Comparison of ENCODE assay signal across 11 cellular contexts in genomic region chr1:17122449-17123194, GRCh38. TPM values are rescaled to one million over a fixed set of nuclear protein-coding genes. Genes with fewer than 3 reads are reported as not detected.
DNase-seq lines count a peak whose midpoint lies in the region; TF ChIP-seq lines count a peak whose summit lies in the region.
"Had no signal": no experiment of that assay in that cellular context is flagged by ENCODE, and none has a peak within 500 bp of the region (broad histone marks: within the 10 kb centered on the region; RNA-seq: fewer than 3 reads in every experiment).

No MANE protein-coding gene starts in this region.

- TF ChIP-seq CTCF in cardiac fibroblast (IDR thresholded peaks at IDR 0.05; ENCODE audit: low read depth, low read length) = no peak
- TF ChIP-seq CTCF in neutrophil (IDR thresholded peaks at IDR 0.05) = no peak
- TF ChIP-seq CTCF in prostate gland (IDR thresholded peaks at IDR 0.05) = no peak

- no peaks in the 10 kb centered on the region for H3K27me3 ChIP-seq in neutrophil
- H3K27me3 ChIP-seq in prostate gland (replicated peaks; ENCODE audit: insufficient read depth) = no peaks in the 10 kb centered on the region

- no peaks in the 10 kb centered on the region for H3K9me3 ChIP-seq in neutrophil
- no peaks in the 10 kb centered on the region for H3K9me3 ChIP-seq in prostate gland
- H3K9me3 ChIP-seq: upper lobe of left lung had no signal

- H3K36me3 ChIP-seq in neutrophil (no peaks in the 10 kb centered on the region), prostate gland (no peaks in the 10 kb centered on the region)
- H3K36me3 ChIP-seq: upper lobe of left lung had no signal

- intact Hi-C loops in prostate gland (cut with DNase I) = loop anchor here (10.0 kb wide), 1 partner anchor 212 kb away; no protein-coding TSS in a partner anchor

- TF ChIP-seq POLR2A in prostate gland (IDR thresholded peaks at IDR 0.05) = no peak

- H3K27ac ChIP-seq in neutrophil (peak overlapping the region; percentile 56), prostate gland (no peak overlapping the region)

- peaks cover 71 to 77% of the 10 kb centered on the region in 2 experiments for H3K4me1 ChIP-seq in neutrophil (ENCODE audit: control insufficient read depth in 1 of 2, insufficient read depth in 1 of 2, low read depth in 1 of 2, low read length in 1 of 2)
- H3K4me1 ChIP-seq in prostate gland (replicated peaks) = peaks cover 3% of the 10 kb centered on the region

- peak; percentile 22 for DNase-seq in DMS79 treated with DMSO at 0.1 percent for 48 hours (lab: John Stamatoyannopoulos, UW)
- DNase-seq in DMS79 (lab: John Stamatoyannopoulos, UW) = no peak
- peak; percentile 43 for DNase-seq in LoVo (ENCODE audit: low spot score)
- peak; percentile 34 to 60 for DNase-seq in cardiac fibroblast (ENCODE audit: low read depth in 2 of 2)
- no peak for DNase-seq in activated CD4-positive, alpha-beta T cell treated with anti-CD3 and anti-CD28 coated beads, Interleukin-2, amount 50 U/mL, for 4 hours
- DNase-seq in prostate gland (ENCODE audit: low spot score) = no peak
- DNase-seq in NCI-H446 treated with DMSO at 0.1 percent for 48 hours (lab: John Stamatoyannopoulos, UW) = no peak
- DNase-seq: 8988T, NCI-H1048, upper lobe of left lung had no signal

- WGBS in prostate gland = 51% methylated on average over 9 of the region's 9 CpGs

- H3K4me3 ChIP-seq in cardiac fibroblast (replicated peaks in 1 of 2; ENCODE audit: low read depth in 2 of 2, low read length in 2 of 2) (no peak overlapping the region), neutrophil (ENCODE audit: low read depth in 1 of 2, low read length in 1 of 2) (peak overlapping the region in 1 of 2 experiments; percentile 18), prostate gland (no peak overlapping the region)
- H3K4me3 ChIP-seq: upper lobe of left lung had no signal

RNA-seq across cellular contexts. Expression of gene PADI2, which starts 3.4 kb away (rescaled TPM):
- total RNA-seq in prostate gland = 1 to 10 TPM; 1.1 to 5.0 TPM

Comparison
In these comparisons a context has a peak if more than half of its experiments do, and no peak if none do; other contexts are left out.
1. DNase-seq: peak in DMS79 treated with DMSO at 0.1 percent for 48 hours (single experiment), LoVo (single experiment) and cardiac fibroblast (2 of 2); none in DMS79 (single experiment), activated CD4-positive, alpha-beta T cell treated with anti-CD3 and anti-CD28 coated beads, Interleukin-2, amount 50 U/mL, for 4 hours (0 of 2), prostate gland (single experiment) and NCI-H446 treated with DMSO at 0.1 percent for 48 hours (single experiment).